ENCODE assay signal across 9 cellular contexts in genomic region chr1:18901147-18901951, GRCh38. TPM values are rescaled to one million over a fixed set of nuclear protein-coding genes. Genes with fewer than 3 reads are reported as not detected.
DNase-seq lines count a peak whose midpoint lies in the region; ATAC-seq and TF ChIP-seq lines count a peak whose summit lies in the region.
"Had no signal": no experiment of that assay in that cellular context is flagged by ENCODE, and none has a peak within 500 bp of the region (broad histone marks: within the 10 kb centered on the region; RNA-seq: fewer than 3 reads in every experiment).

No MANE protein-coding gene starts in this region.

- no peak overlapping the region for H2AFZ ChIP-seq in SK-N-SH (ENCODE audit: low read depth)

- POLR2A ChIA-PET in SK-N-SH (lab: Yijun Ruan, JAX), result no interaction called here

- no peaks in the 10 kb centered on the region for H3K27me3 Mint-ChIP-seq in activated T-helper 17 cell treated with anti-CD3 and anti-CD28 coated beads, Interleukin-2, amount 50 U/mL, for 72 hours

- no peaks in the 10 kb centered on the region for H4K20me1 ChIP-seq in SK-N-SH (ENCODE audit: insufficient read depth)

- H3K9ac ChIP-seq in SK-N-SH (peak overlapping the region; percentile 75; the same call in 1 of the 2 replicates), iPS-18a (ENCODE audit: low read length) (peak overlapping the region; percentile 93), subcutaneous abdominal adipose tissue (ENCODE audit: low read length in 5 of 5) (peak overlapping the region in 4 of 5 donors; percentile 80 to 90 (median 88))

- H3F3A ChIP-seq in SK-N-SH (replicated peaks; ENCODE audit: insufficient read depth), result peaks cover 6% of the 10 kb centered on the region

- no peaks in the 10 kb centered on the region for H3K36me3 ChIP-seq in SK-N-SH (replicated peaks in 1 of 2; ENCODE audit: control insufficient read depth in 1 of 2, insufficient read depth in 2 of 2, low read length in 1 of 2)
- H3K36me3 ChIP-seq in iPS-18a (ENCODE audit: control insufficient read depth, low read depth, low read length), result no peaks in the 10 kb centered on the region
- peaks cover 0 to 16% (median 6%) of the 10 kb centered on the region in 5 donors for H3K36me3 ChIP-seq in subcutaneous abdominal adipose tissue (ENCODE audit: control insufficient read depth in 5 of 5, insufficient read depth in 5 of 5, low read length in 5 of 5)

- no peak for TF ChIP-seq EP300 in SK-N-SH (IDR thresholded peaks at IDR 0.05; ENCODE audit: borderline replicate concordance in 1 of 2, low read depth in 1 of 2, low read length in 1 of 2)

- CTCF ChIA-PET in SK-N-SH (lab: Yijun Ruan, JAX), result interaction anchor here (1.1 to 5.2 kb wide), 5 partner anchors 8 to 304 kb away, joined by 3 to 59 read pairs (median 8); no protein-coding TSS in a partner anchor

- no peak for TF ChIP-seq RAD21 in SK-N-SH (IDR thresholded peaks at IDR 0.05; ENCODE audit: low read length)

- H3K79me2 ChIP-seq in SK-N-SH (ENCODE audit: insufficient read depth), result peaks cover 7% of the 10 kb centered on the region; the same call in 1 of the 2 replicates

- H3K9me3 ChIP-seq in SK-N-SH (no peaks in the 10 kb centered on the region), iPS-18a (ENCODE audit: control insufficient read depth, low read depth, low read length) (no peaks in the 10 kb centered on the region), subcutaneous abdominal adipose tissue (ENCODE audit: control insufficient read depth in 5 of 5, low read length in 5 of 5) (no peaks in the 10 kb centered on the region)

- peak overlapping the region; percentile 94 for H3K27ac Mint-ChIP-seq in activated T-helper 17 cell treated with anti-CD3 and anti-CD28 coated beads, Interleukin-2, amount 50 U/mL, for 72 hours

- H3K4me3 ChIP-seq in SK-N-SH (ENCODE audit: low read depth in 2 of 2, low read length in 1 of 2) (peak overlapping the region; percentile 93 to 94), iPS-18a (ENCODE audit: low read length) (peak overlapping the region; percentile 90), subcutaneous abdominal adipose tissue (ENCODE audit: low read depth in 1 of 5, low read length in 5 of 5) (peak overlapping the region; percentile 82 to 92 (median 82))

- peak overlapping the region; percentile 95 for H3K4me3 Mint-ChIP-seq in activated T-helper 17 cell treated with anti-CD3 and anti-CD28 coated beads, Interleukin-2, amount 50 U/mL, for 72 hours

- peaks cover 8% of the 10 kb centered on the region for H3K36me3 Mint-ChIP-seq in activated T-helper 17 cell treated with anti-CD3 and anti-CD28 coated beads, Interleukin-2, amount 50 U/mL, for 72 hours (ENCODE audit: low read depth)

- peak overlapping the region; percentile 90 for H3K4me2 ChIP-seq in SK-N-SH

- TF ChIP-seq CTCF in SK-N-SH (IDR thresholded peaks at IDR 0.05), result no peak

- 46% methylated on average over 8 of the region's 9 CpGs for WGBS in SK-N-SH (ENCODE audit: low lambda C conversion rate)

- peaks cover 10% of the 10 kb centered on the region for H3K4me1 Mint-ChIP-seq in activated T-helper 17 cell treated with anti-CD3 and anti-CD28 coated beads, Interleukin-2, amount 50 U/mL, for 72 hours

- H3K9me3 Mint-ChIP-seq in activated T-helper 17 cell treated with anti-CD3 and anti-CD28 coated beads, Interleukin-2, amount 50 U/mL, for 72 hours, result no peaks in the 10 kb centered on the region

- no peaks in the 10 kb centered on the region for H3K27me3 ChIP-seq in SK-N-SH (ENCODE audit: insufficient read depth)
- peaks cover 19% of the 10 kb centered on the region for H3K27me3 ChIP-seq in iPS-18a (ENCODE audit: control insufficient read depth, insufficient read depth, low read length)
- no peaks in the 10 kb centered on the region for H3K27me3 ChIP-seq in subcutaneous abdominal adipose tissue (ENCODE audit: control insufficient read depth in 5 of 5, insufficient read depth in 4 of 5, low read length in 5 of 5)

- H3K27ac ChIP-seq in SK-N-SH (ENCODE audit: low read depth in 2 of 2, low read length in 1 of 2) (no peak overlapping the region), iPS-18a (ENCODE audit: low read length) (no peak overlapping the region), subcutaneous abdominal adipose tissue (ENCODE audit: low read depth, low read length) (peak overlapping the region; percentile 92)

- no peak for ATAC-seq in SK-N-SH treated with all-trans-retinoic acid at 6 μM for 48 hours
- no peak for ATAC-seq in activated T-helper 17 cell treated with anti-CD3 and anti-CD28 coated beads, Interleukin-2, amount 50 U/mL, for 72 hours (replicated peaks)

- no peaks in the 10 kb centered on the region for H3K9me2 ChIP-seq in SK-N-SH

- H3K4me1 ChIP-seq in SK-N-SH (ENCODE audit: control insufficient read depth in 1 of 2, insufficient read depth in 2 of 2, low read depth in 1 of 2, low read length in 1 of 2) (peaks cover 9 to 14% of the 10 kb centered on the region in 2 experiments; a peak in 2 of 4 replicates), iPS-18a (ENCODE audit: control insufficient read depth, low read depth, low read length) (no peaks in the 10 kb centered on the region), subcutaneous abdominal adipose tissue (ENCODE audit: control insufficient read depth in 5 of 5, insufficient read depth in 5 of 5, low read length in 5 of 5) (peaks cover 7 to 51% (median 45%) of the 10 kb centered on the region in 5 donors)

- DNase-seq in SK-N-SH, result no peak
- no peak for DNase-seq in AG08396 (ENCODE audit: low spot score)
- DNase-seq in activated CD4-positive, CD25-positive, alpha-beta regulatory T cell (lab: John Stamatoyannopoulos, UW), result no peak
- DNase-seq in inferior parietal cortex (ENCODE audit: extremely low spot score), result no peak
- DNase-seq: AML-193 had no signal

TF ChIP-seq in SK-N-SH, 30 proteins besides CTCF, POLR2A, EP300 and RAD21 (continues in another document):
- TF ChIP-seq RFX5 (IDR thresholded peaks at IDR 0.05; ENCODE audit: low read length) (no peak), NFIC (IDR thresholded peaks at IDR 0.05; ENCODE audit: borderline replicate concordance) (no peak), JUND (IDR thresholded peaks at IDR 0.05) (no peak), TCF12 (IDR thresholded peaks at IDR 0.05) (no peak)

TF ChIP-seq in SK-N-SH treated with all-trans-retinoic acid at 6 μM for 48 hours, 23 proteins besides CTCF, POLR2A, EP300 and RAD21:
- TF ChIP-seq PATZ1 (CRISPR knock-in tag; IDR thresholded peaks at IDR 0.05; ENCODE audit: borderline replicate concordance) (no peak), ISL1 (CRISPR knock-in tag; IDR thresholded peaks at IDR 0.05) (no peak), OSR1 (CRISPR knock-in tag; IDR thresholded peaks at IDR 0.05) (no peak), ZNF8 (CRISPR knock-in tag; IDR thresholded peaks at IDR 0.05) (no peak), SNAI2 (CRISPR knock-in tag; IDR thresholded peaks at IDR 0.05) (no peak)

RNA-seq across cellular contexts. Expression of gene ALDH4A1, which starts 1.0 kb away (rescaled TPM):
- polyA plus RNA-seq in SK-N-SH (2012; rRNA removed), result 18.5 and 26.2 TPM in 2 replicates
- 11.9 and 17.9 TPM in 2 replicates for polyA plus RNA-seq in SK-N-SH (2012; cell fraction: cytosol; rRNA removed)
- polyA plus RNA-seq in SK-N-SH (2012; cell fraction: nucleus; rRNA removed), result 38.5 and 69.7 TPM in 2 replicates
- total RNA-seq in activated T-helper 17 cell treated with anti-CD3 and anti-CD28 coated beads, Interleukin-2, amount 50 U/mL, for 72 hours, result 1 to 10 TPM; 3.5 to 4.8 TPM

RNA-seq across cellular contexts. Expression of gene TAS1R2, which starts 41.9 kb away (rescaled TPM):
- polyA plus RNA-seq in SK-N-SH (2012; rRNA removed), result not detected in 2 replicates
- polyA plus RNA-seq in SK-N-SH (2012; cell fraction: cytosol; rRNA removed), result not detected in 2 replicates
- not detected in 2 replicates for polyA plus RNA-seq in SK-N-SH (2012; cell fraction: nucleus; rRNA removed)
- total RNA-seq in activated T-helper 17 cell treated with anti-CD3 and anti-CD28 coated beads, Interleukin-2, amount 50 U/mL, for 72 hours, result not detected

RNA-seq across cellular contexts. Expression of gene IFFO2, which starts 55.1 kb away (rescaled TPM):
- 10.5 TPM in 2 replicates for polyA plus RNA-seq in SK-N-SH (2012; rRNA removed)
- 8.2 and 9.1 TPM in 2 replicates for polyA plus RNA-seq in SK-N-SH (2012; cell fraction: cytosol; rRNA removed)
- 18.5 and 29.7 TPM in 2 replicates for polyA plus RNA-seq in SK-N-SH (2012; cell fraction: nucleus; rRNA removed)
- total RNA-seq in activated T-helper 17 cell treated with anti-CD3 and anti-CD28 coated beads, Interleukin-2, amount 50 U/mL, for 72 hours, result 10 to 100 TPM; 17.0 to 38.2 TPM
